34 cellular contexts compared by ENCODE assay signal in the genomic region with DNA sequence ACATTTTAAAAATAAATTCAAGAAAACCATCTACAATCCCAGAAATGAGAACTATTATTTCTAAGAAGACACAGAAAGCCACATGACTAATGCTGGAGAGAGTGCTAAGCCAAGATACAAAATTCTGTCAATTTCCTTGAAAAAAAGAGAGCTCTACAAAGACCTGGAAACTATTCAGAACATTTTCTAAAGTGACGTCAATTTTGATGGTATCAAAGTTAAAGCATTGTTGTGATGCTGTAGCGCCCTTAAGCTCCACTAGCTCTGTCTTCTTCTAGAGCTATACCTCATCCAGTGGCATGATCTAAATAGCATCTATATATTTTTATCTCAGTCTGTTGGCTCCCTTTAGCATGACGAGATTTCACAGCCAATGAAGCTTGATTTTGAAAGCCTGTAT.
"Had no signal": no experiment of that assay in that cellular context is flagged by ENCODE, and none has a peak within 500 bp of the region (broad histone marks: within the 10 kb centered on the region; RNA-seq: fewer than 3 reads in every experiment).

No MANE protein-coding gene starts in this region.

- H3K4me3 ChIP-seq: MG63 had no signal

- DNase-seq: Karpas-422, Kasumi-1, MG63, MM.1S, NCI-H1048, NCI-H1092, NCI-H1092 treated with DMSO at 0.1 percent for 48 hours, NCI-H1105, NCI-H1105 treated with DMSO at 0.1 percent for 48 hours, NCI-H1417, NCI-H1417 treated with DMSO at 0.1 percent for 48 hours, NCI-H1436, NCI-H1436 treated with DMSO at 0.1 percent for 48 hours, NCI-H146, NCI-H1694, NCI-H1694 treated with DMSO at 0.1 percent for 48 hours, NCI-H187, NCI-H187 treated with DMSO at 0.1 percent for 48 hours, NCI-H1930, NCI-H2029, NCI-H2029 treated with DMSO at 0.1 percent for 48 hours, NCI-H2081, NCI-H2081 treated with DMSO at 0.1 percent for 48 hours, NCI-H2107, NCI-H2171, NCI-H2171 treated with DMSO at 0.1 percent for 48 hours, NCI-H2227 treated with DMSO at 0.1 percent for 48 hours, NCI-H226, NCI-H345, NCI-H446, NCI-H446 treated with DMSO at 0.1 percent for 48 hours, NCI-H510A, NCI-H510A treated with DMSO at 0.1 percent for 48 hours, NCI-H524 had no signal

- H3K9me3 ChIP-seq: MG63 had no signal

- H3K36me3 ChIP-seq: MG63 had no signal

- H3K27me3 ChIP-seq: MG63 had no signal
